ENCODE assay signal across 1 cellular context in the genomic region with DNA sequence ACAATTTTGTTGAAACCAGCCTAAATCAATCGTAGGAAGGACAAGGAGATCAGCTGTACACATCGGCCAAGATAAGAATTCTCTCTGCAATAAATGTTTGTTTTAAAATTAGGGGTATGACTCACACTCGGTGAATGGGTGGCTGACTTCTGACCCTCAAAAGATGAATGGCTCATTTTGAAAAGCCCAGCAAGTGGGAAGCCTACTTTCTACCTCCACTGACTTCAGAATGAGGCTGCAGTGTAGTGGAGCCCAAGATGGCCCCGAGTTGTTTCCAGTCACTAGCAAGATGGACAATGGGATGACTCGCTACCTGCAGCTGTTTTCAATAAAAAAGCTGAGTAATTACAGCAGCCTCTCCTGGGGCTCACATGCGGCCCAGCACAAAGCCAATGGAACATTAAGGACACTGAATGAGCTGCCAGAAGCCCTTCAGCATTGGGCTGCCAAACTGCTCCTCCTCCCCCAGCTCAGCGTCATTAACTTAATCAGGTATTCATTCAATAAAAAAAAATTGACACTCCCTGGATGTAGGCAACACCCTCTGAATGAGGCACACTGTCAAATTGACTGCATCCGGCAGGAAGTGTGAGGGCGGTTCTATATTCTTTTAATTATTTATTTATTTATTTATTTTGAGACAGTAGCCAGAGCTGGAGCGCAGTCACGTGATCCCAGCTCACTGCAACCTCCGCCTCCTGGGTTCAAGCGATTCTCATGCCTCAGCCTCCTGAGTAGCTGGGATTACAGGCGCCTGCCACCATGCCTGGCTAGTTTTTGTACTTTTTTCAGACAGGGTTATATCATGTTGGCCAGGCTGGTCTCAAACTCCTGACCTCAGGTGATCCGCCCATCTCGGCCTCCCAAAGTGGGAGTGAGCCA.
A peak's percentile ranks its signal among the peaks of the same experiment; 100 is the strongest.
TF ChIP-seq lines count a peak whose summit lies in the region.

No MANE protein-coding gene starts in this region.

TF ChIP-seq in K562, 482 proteins besides CTCF, POLR2A, EP300 and RAD21 (continued from another document and continues in another):
- TF ChIP-seq PML (IDR thresholded peaks at IDR 0.05; ENCODE audit: low read length) (no peak), HDAC6 (IDR thresholded peaks at IDR 0.05; ENCODE audit: low read depth, low read length) (no peak), MAFF (IDR thresholded peaks at IDR 0.05; ENCODE audit: low read length) (no peak), BDP1 (IDR thresholded peaks at IDR 0.05; ENCODE audit: insufficient read depth, insufficient read length) (no peak), ATF1 (CRISPR knock-in tag; IDR thresholded peaks at IDR 0.05) (no peak), ATF1 (tag; IDR thresholded peaks at IDR 0.05) (peak; percentile 27; the same call in 1 of the 2 replicates), CBFA2T3 (IDR thresholded peaks at IDR 0.05) (no peak), ZNF347 (CRISPR knock-in tag; IDR thresholded peaks at IDR 0.05; ENCODE audit: low read depth) (no peak), LCOR (CRISPR knock-in tag; IDR thresholded peaks at IDR 0.05) (peak; percentile 63; the same call in 1 of the 2 replicates), SMARCA4 (IDR thresholded peaks at IDR 0.05) (peak; percentile 85), FOS (IDR thresholded peaks at IDR 0.05; ENCODE audit: extremely low read depth, insufficient read length) (peak; percentile 60), XRCC5 (IDR thresholded peaks at IDR 0.05; ENCODE audit: low read depth, low read length) (no peak), EP400 (IDR thresholded peaks at IDR 0.05) (0 out of 2 replicates have a peak, but pooled peaks have one; percentile 37), KDM1A (IDR thresholded peaks at IDR 0.05) (peak in 1 of 2 experiments; percentile 8; a peak in 1 of 4 replicates), MEF2D (tag; conservative IDR thresholded peaks at IDR 0.05; ENCODE audit: low read depth) (no peak), WHSC1 (IDR thresholded peaks at IDR 0.05; ENCODE audit: low read length) (no peak), RFX1 (IDR thresholded peaks at IDR 0.05) (no peak), SMAD4 (CRISPR knock-in tag; conservative IDR thresholded peaks at IDR 0.05) (0 out of 2 replicates have a peak, but pooled peaks have one; percentile 29), CBX2 (IDR thresholded peaks at IDR 0.05; ENCODE audit: insufficient read depth, low read length, poor library complexity, severe bottlenecking) (no peak), ZNF584 (CRISPR knock-in tag; IDR thresholded peaks at IDR 0.05; ENCODE audit: low read depth) (0 out of 2 replicates have a peak, but pooled peaks have one; percentile 57), KLF16 (IDR thresholded peaks at IDR 0.05) (no peak), ARID1B (IDR thresholded peaks at IDR 0.05) (peak; percentile 78), ARHGAP35 (IDR thresholded peaks at IDR 0.05; ENCODE audit: partially characterized antibody) (no peak), ERF (CRISPR knock-in tag; IDR thresholded peaks at IDR 0.05) (no peak), TCFL5 (CRISPR knock-in tag; conservative IDR thresholded peaks at IDR 0.05) (no peak), SNIP1 (IDR thresholded peaks at IDR 0.05; ENCODE audit: low read depth) (no peak), NUFIP1 (IDR thresholded peaks at IDR 0.05; ENCODE audit: partially characterized antibody) (no peak), SAFB (IDR thresholded peaks at IDR 0.05; ENCODE audit: borderline replicate concordance, low read depth, low read length) (no peak), GABPB1 (CRISPR knock-in tag; IDR thresholded peaks at IDR 0.05) (no peak), GATAD2B (IDR thresholded peaks at IDR 0.05; ENCODE audit: borderline replicate concordance) (no peak), CXXC5 (CRISPR knock-in tag; IDR thresholded peaks at IDR 0.05) (peak; percentile 35; the same call in 1 of the 2 replicates), DACH1 (IDR thresholded peaks at IDR 0.05; ENCODE audit: partially characterized antibody) (peak; percentile 39), JUN (IDR thresholded peaks at IDR 0.05; ENCODE audit: borderline replicate concordance, low read depth, low read length) (peak; percentile 91), JUN (CRISPR knock-in tag; IDR thresholded peaks at IDR 0.05; ENCODE audit: borderline replicate concordance) (no peak), HDAC3 (IDR thresholded peaks at IDR 0.05; ENCODE audit: borderline replicate concordance, partially characterized antibody) (no peak), JUNB (CRISPR knock-in tag; conservative IDR thresholded peaks at IDR 0.05) (peak; percentile 46; the same call in 1 of the 2 replicates), CBX8 (IDR thresholded peaks at IDR 0.05; ENCODE audit: borderline replicate concordance, extremely low read depth, low read depth, low read length, poor library complexity, severe bottlenecking) (no peak)
- TF ChIP-seq, protein P1, sequence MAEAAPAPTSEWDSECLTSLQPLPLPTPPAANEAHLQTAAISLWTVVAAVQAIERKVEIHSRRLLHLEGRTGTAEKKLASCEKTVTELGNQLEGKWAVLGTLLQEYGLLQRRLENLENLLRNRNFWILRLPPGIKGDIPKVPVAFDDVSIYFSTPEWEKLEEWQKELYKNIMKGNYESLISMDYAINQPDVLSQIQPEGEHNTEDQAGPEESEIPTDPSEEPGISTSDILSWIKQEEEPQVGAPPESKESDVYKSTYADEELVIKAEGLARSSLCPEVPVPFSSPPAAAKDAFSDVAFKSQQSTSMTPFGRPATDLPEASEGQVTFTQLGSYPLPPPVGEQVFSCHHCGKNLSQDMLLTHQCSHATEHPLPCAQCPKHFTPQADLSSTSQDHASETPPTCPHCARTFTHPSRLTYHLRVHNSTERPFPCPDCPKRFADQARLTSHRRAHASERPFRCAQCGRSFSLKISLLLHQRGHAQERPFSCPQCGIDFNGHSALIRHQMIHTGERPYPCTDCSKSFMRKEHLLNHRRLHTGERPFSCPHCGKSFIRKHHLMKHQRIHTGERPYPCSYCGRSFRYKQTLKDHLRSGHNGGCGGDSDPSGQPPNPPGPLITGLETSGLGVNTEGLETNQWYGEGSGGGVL (CRISPR knock-in tag; IDR thresholded peaks at IDR 0.05), result no peak
- TF ChIP-seq, protein P2, sequence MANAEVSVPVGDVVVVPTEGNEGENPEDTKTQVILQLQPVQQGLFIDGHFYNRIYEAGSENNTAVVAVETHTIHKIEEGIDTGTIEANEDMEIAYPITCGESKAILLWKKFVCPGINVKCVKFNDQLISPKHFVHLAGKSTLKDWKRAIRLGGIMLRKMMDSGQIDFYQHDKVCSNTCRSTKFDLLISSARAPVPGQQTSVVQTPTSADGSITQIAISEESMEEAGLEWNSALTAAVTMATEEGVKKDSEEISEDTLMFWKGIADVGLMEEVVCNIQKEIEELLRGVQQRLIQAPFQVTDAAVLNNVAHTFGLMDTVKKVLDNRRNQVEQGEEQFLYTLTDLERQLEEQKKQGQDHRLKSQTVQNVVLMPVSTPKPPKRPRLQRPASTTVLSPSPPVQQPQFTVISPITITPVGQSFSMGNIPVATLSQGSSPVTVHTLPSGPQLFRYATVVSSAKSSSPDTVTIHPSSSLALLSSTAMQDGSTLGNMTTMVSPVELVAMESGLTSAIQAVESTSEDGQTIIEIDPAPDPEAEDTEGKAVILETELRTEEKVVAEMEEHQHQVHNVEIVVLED (CRISPR knock-in tag; IDR thresholded peaks at IDR 0.05), result no peak
- TF ChIP-seq, protein P3, sequence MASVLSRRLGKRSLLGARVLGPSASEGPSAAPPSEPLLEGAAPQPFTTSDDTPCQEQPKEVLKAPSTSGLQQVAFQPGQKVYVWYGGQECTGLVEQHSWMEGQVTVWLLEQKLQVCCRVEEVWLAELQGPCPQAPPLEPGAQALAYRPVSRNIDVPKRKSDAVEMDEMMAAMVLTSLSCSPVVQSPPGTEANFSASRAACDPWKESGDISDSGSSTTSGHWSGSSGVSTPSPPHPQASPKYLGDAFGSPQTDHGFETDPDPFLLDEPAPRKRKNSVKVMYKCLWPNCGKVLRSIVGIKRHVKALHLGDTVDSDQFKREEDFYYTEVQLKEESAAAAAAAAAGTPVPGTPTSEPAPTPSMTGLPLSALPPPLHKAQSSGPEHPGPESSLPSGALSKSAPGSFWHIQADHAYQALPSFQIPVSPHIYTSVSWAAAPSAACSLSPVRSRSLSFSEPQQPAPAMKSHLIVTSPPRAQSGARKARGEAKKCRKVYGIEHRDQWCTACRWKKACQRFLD (CRISPR knock-in tag; IDR thresholded peaks at IDR 0.05), result peak; percentile 53; the same call in 1 of the 2 replicates
- TF ChIP-seq, protein P4, sequence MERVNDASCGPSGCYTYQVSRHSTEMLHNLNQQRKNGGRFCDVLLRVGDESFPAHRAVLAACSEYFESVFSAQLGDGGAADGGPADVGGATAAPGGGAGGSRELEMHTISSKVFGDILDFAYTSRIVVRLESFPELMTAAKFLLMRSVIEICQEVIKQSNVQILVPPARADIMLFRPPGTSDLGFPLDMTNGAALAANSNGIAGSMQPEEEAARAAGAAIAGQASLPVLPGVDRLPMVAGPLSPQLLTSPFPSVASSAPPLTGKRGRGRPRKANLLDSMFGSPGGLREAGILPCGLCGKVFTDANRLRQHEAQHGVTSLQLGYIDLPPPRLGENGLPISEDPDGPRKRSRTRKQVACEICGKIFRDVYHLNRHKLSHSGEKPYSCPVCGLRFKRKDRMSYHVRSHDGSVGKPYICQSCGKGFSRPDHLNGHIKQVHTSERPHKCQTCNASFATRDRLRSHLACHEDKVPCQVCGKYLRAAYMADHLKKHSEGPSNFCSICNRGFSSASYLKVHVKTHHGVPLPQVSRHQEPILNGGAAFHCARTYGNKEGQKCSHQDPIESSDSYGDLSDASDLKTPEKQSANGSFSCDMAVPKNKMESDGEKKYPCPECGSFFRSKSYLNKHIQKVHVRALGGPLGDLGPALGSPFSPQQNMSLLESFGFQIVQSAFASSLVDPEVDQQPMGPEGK (CRISPR knock-in tag; IDR thresholded peaks at IDR 0.05; ENCODE audit: borderline replicate concordance), result no peak
- TF ChIP-seq, protein P5, sequence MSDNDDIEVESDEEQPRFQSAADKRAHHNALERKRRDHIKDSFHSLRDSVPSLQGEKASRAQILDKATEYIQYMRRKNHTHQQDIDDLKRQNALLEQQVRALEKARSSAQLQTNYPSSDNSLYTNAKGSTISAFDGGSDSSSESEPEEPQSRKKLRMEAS (CRISPR knock-in tag; IDR thresholded peaks at IDR 0.05), result no peak
- TF ChIP-seq, protein P6, sequence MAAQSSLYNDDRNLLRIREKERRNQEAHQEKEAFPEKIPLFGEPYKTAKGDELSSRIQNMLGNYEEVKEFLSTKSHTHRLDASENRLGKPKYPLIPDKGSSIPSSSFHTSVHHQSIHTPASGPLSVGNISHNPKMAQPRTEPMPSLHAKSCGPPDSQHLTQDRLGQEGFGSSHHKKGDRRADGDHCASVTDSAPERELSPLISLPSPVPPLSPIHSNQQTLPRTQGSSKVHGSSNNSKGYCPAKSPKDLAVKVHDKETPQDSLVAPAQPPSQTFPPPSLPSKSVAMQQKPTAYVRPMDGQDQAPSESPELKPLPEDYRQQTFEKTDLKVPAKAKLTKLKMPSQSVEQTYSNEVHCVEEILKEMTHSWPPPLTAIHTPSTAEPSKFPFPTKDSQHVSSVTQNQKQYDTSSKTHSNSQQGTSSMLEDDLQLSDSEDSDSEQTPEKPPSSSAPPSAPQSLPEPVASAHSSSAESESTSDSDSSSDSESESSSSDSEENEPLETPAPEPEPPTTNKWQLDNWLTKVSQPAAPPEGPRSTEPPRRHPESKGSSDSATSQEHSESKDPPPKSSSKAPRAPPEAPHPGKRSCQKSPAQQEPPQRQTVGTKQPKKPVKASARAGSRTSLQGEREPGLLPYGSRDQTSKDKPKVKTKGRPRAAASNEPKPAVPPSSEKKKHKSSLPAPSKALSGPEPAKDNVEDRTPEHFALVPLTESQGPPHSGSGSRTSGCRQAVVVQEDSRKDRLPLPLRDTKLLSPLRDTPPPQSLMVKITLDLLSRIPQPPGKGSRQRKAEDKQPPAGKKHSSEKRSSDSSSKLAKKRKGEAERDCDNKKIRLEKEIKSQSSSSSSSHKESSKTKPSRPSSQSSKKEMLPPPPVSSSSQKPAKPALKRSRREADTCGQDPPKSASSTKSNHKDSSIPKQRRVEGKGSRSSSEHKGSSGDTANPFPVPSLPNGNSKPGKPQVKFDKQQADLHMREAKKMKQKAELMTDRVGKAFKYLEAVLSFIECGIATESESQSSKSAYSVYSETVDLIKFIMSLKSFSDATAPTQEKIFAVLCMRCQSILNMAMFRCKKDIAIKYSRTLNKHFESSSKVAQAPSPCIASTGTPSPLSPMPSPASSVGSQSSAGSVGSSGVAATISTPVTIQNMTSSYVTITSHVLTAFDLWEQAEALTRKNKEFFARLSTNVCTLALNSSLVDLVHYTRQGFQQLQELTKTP (IDR thresholded peaks at IDR 0.05; ENCODE audit: low read depth in 1 of 2, partially characterized antibody in 2 of 2), result no peak
- TF ChIP-seq, protein P7, sequence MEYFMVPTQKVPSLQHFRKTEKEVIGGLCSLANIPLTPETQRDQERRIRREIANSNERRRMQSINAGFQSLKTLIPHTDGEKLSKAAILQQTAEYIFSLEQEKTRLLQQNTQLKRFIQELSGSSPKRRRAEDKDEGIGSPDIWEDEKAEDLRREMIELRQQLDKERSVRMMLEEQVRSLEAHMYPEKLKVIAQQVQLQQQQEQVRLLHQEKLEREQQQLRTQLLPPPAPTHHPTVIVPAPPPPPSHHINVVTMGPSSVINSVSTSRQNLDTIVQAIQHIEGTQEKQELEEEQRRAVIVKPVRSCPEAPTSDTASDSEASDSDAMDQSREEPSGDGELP (CRISPR knock-in tag; IDR thresholded peaks at IDR 0.05; ENCODE audit: borderline replicate concordance), result peak; percentile 65
- TF ChIP-seq, protein P8, sequence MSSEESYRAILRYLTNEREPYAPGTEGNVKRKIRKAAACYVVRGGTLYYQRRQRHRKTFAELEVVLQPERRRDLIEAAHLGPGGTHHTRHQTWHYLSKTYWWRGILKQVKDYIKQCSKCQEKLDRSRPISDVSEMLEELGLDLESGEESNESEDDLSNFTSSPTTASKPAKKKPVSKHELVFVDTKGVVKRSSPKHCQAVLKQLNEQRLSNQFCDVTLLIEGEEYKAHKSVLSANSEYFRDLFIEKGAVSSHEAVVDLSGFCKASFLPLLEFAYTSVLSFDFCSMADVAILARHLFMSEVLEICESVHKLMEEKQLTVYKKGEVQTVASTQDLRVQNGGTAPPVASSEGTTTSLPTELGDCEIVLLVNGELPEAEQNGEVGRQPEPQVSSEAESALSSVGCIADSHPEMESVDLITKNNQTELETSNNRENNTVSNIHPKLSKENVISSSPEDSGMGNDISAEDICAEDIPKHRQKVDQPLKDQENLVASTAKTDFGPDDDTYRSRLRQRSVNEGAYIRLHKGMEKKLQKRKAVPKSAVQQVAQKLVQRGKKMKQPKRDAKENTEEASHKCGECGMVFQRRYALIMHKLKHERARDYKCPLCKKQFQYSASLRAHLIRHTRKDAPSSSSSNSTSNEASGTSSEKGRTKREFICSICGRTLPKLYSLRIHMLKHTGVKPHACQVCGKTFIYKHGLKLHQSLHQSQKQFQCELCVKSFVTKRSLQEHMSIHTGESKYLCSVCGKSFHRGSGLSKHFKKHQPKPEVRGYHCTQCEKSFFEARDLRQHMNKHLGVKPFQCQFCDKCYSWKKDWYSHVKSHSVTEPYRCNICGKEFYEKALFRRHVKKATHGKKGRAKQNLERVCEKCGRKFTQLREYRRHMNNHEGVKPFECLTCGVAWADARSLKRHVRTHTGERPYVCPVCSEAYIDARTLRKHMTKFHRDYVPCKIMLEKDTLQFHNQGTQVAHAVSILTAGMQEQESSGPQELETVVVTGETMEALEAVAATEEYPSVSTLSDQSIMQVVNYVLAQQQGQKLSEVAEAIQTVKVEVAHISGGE (CRISPR knock-in tag; IDR thresholded peaks at IDR 0.05), result no peak
